ENCODE assay signal across 8 cellular contexts in the genomic region with DNA sequence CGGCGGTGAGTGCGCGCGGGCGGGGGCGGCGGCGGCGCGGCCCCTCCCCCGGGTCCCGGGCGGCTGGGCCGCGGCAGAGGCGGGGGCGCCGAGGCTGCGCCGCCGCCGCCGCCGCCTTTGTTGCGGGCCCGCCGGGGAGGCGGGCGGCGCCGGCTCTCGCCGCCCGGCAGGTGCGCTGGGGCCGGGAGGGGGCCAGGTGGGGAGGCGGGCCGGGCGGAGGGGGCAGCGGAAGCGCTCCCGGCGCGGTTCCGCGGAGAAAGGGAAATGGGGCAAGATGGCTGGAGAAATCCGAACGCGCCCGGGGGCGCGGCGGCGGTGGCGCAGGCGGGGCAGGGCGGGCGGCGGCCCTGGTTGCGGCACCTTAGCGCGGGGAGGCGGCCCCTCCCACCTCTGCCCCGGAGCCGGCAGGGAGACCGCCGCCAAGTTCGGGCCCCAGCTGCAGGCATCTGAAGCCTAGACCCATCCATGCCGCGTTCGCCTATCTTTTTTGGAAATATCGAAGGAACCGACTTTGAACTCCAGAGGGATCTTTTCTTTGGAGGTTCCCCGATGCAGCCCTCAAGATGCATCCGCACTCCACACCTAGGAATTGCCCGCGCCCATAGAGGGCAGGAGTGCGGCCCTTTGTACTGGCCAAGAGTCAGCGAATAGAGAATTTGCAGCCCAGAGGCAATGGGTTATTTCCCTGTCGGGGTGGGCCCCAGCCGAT. TPM values are rescaled to one million over a fixed set of nuclear protein-coding genes. Genes with fewer than 3 reads are reported as not detected.
A peak's percentile ranks its signal among the peaks of the same experiment; 100 is the strongest.
DNase-seq lines count a peak whose midpoint lies in the region; ATAC-seq, FAIRE-seq and TF ChIP-seq lines count a peak whose summit lies in the region.

No MANE protein-coding gene starts in this region.

- no peaks in the 10 kb centered on the region for H3K9me3 ChIP-seq in Loucy (ENCODE audit: insufficient read depth, low read depth, low read length)
- H3K9me3 ChIP-seq in body of pancreas = no peaks in the 10 kb centered on the region
- H3K9me3 ChIP-seq in smooth muscle cell (replicated peaks; ENCODE audit: low read depth) = no peaks in the 10 kb centered on the region

- 0 to 1% methylated on average over 42 to 58 of the region's 82 CpGs for WGBS in body of pancreas, 2 donors
- WGBS in smooth muscle cell (ENCODE audit: low lambda C conversion rate) = 1% methylated on average over 23 of the region's 82 CpGs

- peaks cover 29 to 33% of the 10 kb centered on the region in 2 donors for H3K4me1 Mint-ChIP-seq in immature natural killer cell

- peak; percentile 42 for ATAC-seq in body of pancreas

- peak overlapping the region; percentile 62 to 88 (median 76) for H3K27ac Mint-ChIP-seq in immature natural killer cell

- peaks cover 35% of the 10 kb centered on the region; the same call in 1 of the 2 replicates for H3K36me3 ChIP-seq in Loucy (ENCODE audit: insufficient read depth, low read length)
- peaks cover 0 to 2% of the 10 kb centered on the region in 2 donors for H3K36me3 ChIP-seq in body of pancreas (replicated peaks in 1 of 2; ENCODE audit: insufficient read depth in 1 of 2, low read depth in 2 of 2)
- peaks cover 3% of the 10 kb centered on the region for H3K36me3 ChIP-seq in smooth muscle cell (ENCODE audit: low read depth)

- no peaks in the 10 kb centered on the region for H3F3A ChIP-seq in Loucy (ENCODE audit: low read depth)
- peaks cover 4% of the 10 kb centered on the region for H3F3A ChIP-seq in smooth muscle cell (ENCODE audit: low read depth)

- peak overlapping the region; percentile 63 for H3K4me3 ChIP-seq in GM12864 (ENCODE audit: low read depth, low read length)
- peak overlapping the region; percentile 83 for H3K4me3 ChIP-seq in Loucy (ENCODE audit: low read length, poor library complexity, severe bottlenecking)
- peak overlapping the region in 1 of 2 donors; percentile 42 for H3K4me3 ChIP-seq in body of pancreas
- H3K4me3 ChIP-seq in smooth muscle cell = peak overlapping the region; percentile 70

- H3K9ac ChIP-seq in Loucy (ENCODE audit: low read depth, low read length, poor library complexity, severe bottlenecking) (peak overlapping the region; percentile 74), smooth muscle cell (ENCODE audit: low read depth) (peak overlapping the region; percentile 53)

- intact Hi-C loops in body of pancreas (cut with DNase I) = no loop called here

- H4K20me1 ChIP-seq in Loucy (ENCODE audit: insufficient read depth, low read length, poor library complexity, severe bottlenecking) = peaks cover 42% of the 10 kb centered on the region
- H4K20me1 ChIP-seq in smooth muscle cell (ENCODE audit: low read depth) = peaks cover 34% of the 10 kb centered on the region

- H3K27ac ChIP-seq in body of pancreas (peak overlapping the region; percentile 70 to 92 (median 81)), smooth muscle cell (ENCODE audit: low read depth) (peak overlapping the region; percentile 35)

- H3K4me3 Mint-ChIP-seq in immature natural killer cell = peak overlapping the region; percentile 77 to 87 (median 86)

- H3K27me3 ChIP-seq in Loucy (ENCODE audit: insufficient read depth, low read length, poor library complexity, severe bottlenecking) (no peaks in the 10 kb centered on the region), body of pancreas (no peaks in the 10 kb centered on the region), smooth muscle cell (ENCODE audit: low read depth) (no peaks in the 10 kb centered on the region)

- H2AFZ ChIP-seq in Loucy (ENCODE audit: low read length) = peak overlapping the region; percentile 42; the same call in 1 of the 2 replicates
- no peak overlapping the region for H2AFZ ChIP-seq in smooth muscle cell (ENCODE audit: low read depth)

- no peak for FAIRE-seq in H54 (lab: Jason Lieb, UNC)

- H3K79me2 ChIP-seq in Loucy (ENCODE audit: insufficient read depth, low read length) = peaks cover 50% of the 10 kb centered on the region
- H3K79me2 ChIP-seq in smooth muscle cell (ENCODE audit: low read depth) = peaks cover 6% of the 10 kb centered on the region

- no peaks in the 10 kb centered on the region for H3K9me2 ChIP-seq in Loucy (replicated peaks; ENCODE audit: low read depth, low read length)

- TF ChIP-seq CTCF in GM12864 (IDR thresholded peaks at IDR 0.05; ENCODE audit: low read depth, low read length, missing control alignments) (peak; percentile 8), Loucy (conservative IDR thresholded peaks at IDR 0.05; ENCODE audit: low read length) (peak; percentile 52), body of pancreas (IDR thresholded peaks at IDR 0.05) (peak in 4 of 7 experiments; percentile 8 to 21 (median 12)), smooth muscle cell (IDR thresholded peaks at IDR 0.05; ENCODE audit: borderline replicate concordance, insufficient read depth, poor library complexity, severe bottlenecking) (peak; percentile 11)

- peaks cover 0 to 6% (median 0%) of the 10 kb centered on the region in 3 donors for H3K27me3 Mint-ChIP-seq in immature natural killer cell (ENCODE audit: low read depth in 3 of 3)

- H3K4me1 ChIP-seq in Loucy (ENCODE audit: insufficient read depth, low read length, poor library complexity, severe bottlenecking) = peaks cover 51% of the 10 kb centered on the region
- H3K4me1 ChIP-seq in body of pancreas = peaks cover 61% of the 10 kb centered on the region
- peaks cover 20% of the 10 kb centered on the region for H3K4me1 ChIP-seq in smooth muscle cell (ENCODE audit: low read depth)

- H3K36me3 Mint-ChIP-seq in immature natural killer cell = peaks cover 0 to 25% (median 4%) of the 10 kb centered on the region in 3 donors

- H3K9me3 Mint-ChIP-seq in immature natural killer cell = no peaks in the 10 kb centered on the region

- DNase-seq in GM12864 (ENCODE audit: low read depth) (no peak), H54 (ENCODE audit: insufficient read length, low spot score) (peak; percentile 33), T-helper 9 cell (peak; percentile 54), body of pancreas (peak; percentile 43 to 58 (median 51)), immature natural killer cell (peak; percentile 35 to 48 (median 39)), smooth muscle cell (lab: John Stamatoyannopoulos, UW; ENCODE audit: unreplicated experiment) (no peak), middle frontal gyrus (ENCODE audit: extremely low spot score, low spot score) (no peak)

- TF ChIP-seq POLR2A in H54 (IDR thresholded peaks at IDR 0.05; ENCODE audit: low read depth, low read length) (no peak), body of pancreas (IDR thresholded peaks at IDR 0.05) (no peak)

- H3K4me2 ChIP-seq in Loucy (ENCODE audit: low read depth, low read length, poor library complexity, severe bottlenecking) (peak overlapping the region; percentile 87), smooth muscle cell (peak overlapping the region; percentile 93)

RNA-seq across cellular contexts. Expression of a gene that starts 0.5 kb away (rescaled TPM):
- total RNA-seq in body of pancreas (10 to 100 TPM; 13.8 to 15.3 TPM), smooth muscle cell (21.2 and 23.4 TPM in 2 replicates)
- polyA plus RNA-seq in immature natural killer cell (10 to 100 TPM in 1 of 3 donors, 1 to 10 TPM in 2; 2.8 to 10.8 (median 8.3) TPM), smooth muscle cell (9.7 and 15.0 TPM in 2 replicates)

RNA-seq across cellular contexts. Expression of a gene that starts 36.3 kb away (rescaled TPM):
- 1 to 10 TPM in 1 of 2 donors, under 1 TPM in 1; 0.99 to 4.9 TPM for total RNA-seq in body of pancreas
- polyA plus RNA-seq in immature natural killer cell = 10 to 100 TPM; 14.4 to 16.6 (median 16.3) TPM
- total RNA-seq in smooth muscle cell = 16.3 and 20.8 TPM in 2 replicates
- polyA plus RNA-seq in smooth muscle cell = 9.1 and 12.2 TPM in 2 replicates

Comparison
In these comparisons a context has a peak if more than half of its experiments do, and no peak if none do; other contexts are left out.
1. DNase-seq: peak in H54 (single experiment), T-helper 9 cell (single experiment), body of pancreas (4 of 4) and immature natural killer cell (3 of 3); none in GM12864 (single experiment), smooth muscle cell (single experiment) and middle frontal gyrus (single experiment).
2. Peak in every context shown above with its lines, with median percentiles within 50 percentile points of each other: CTCF ChIP-seq.